25 cellular contexts compared by ENCODE assay signal in the genomic region with DNA sequence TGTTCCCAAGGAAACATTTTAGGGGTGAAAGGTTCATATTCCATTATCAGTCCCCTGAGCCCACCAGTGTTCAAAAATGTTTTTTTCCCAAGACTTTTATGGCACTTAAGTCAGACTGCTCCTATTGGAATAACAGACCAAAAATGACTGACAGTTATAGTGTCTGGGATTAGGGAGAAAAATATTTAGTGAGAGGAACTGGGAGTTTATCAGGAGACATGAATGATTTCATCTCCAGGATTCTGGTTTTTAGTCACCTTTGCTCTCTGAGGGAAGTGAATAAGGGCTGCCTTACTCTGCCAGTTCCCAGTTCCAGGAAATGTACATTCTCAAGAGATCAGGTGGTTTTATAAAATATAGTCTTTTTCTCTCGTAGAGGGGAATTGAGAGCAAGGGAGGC.
DNase-seq lines count a peak whose midpoint lies in the region; ATAC-seq and TF ChIP-seq lines count a peak whose summit lies in the region.
"Had no signal": no experiment of that assay in that cellular context is flagged by ENCODE, and none has a peak within 500 bp of the region (broad histone marks: within the 10 kb centered on the region; RNA-seq: fewer than 3 reads in every experiment).

No MANE protein-coding gene starts in this region.

- H3K27me3 ChIP-seq in ascending aorta (no peaks in the 10 kb centered on the region), transverse colon (no peaks in the 10 kb centered on the region), body of pancreas (no peaks in the 10 kb centered on the region)
- H3K27me3 ChIP-seq: left lung, tibial nerve had no signal

- peak overlapping the region; percentile 44 to 65 for H3K27ac ChIP-seq in ascending aorta
- peak overlapping the region; percentile 7 to 47 (median 22) for H3K27ac ChIP-seq in transverse colon
- peak overlapping the region in 1 of 4 donors; percentile 4 for H3K27ac ChIP-seq in body of pancreas
- H3K27ac ChIP-seq: left lung had no signal

- H3K9me3 ChIP-seq in ascending aorta (no peaks in the 10 kb centered on the region), transverse colon (no peaks in the 10 kb centered on the region), body of pancreas (no peaks in the 10 kb centered on the region)
- H3K9me3 ChIP-seq: left lung, tibial nerve had no signal

- WGBS in transverse colon (ENCODE audit: low coverage in 1 of 2), 2 donors, result 24 to 43% methylated on average over 1 of the region's 1 CpG
- WGBS in body of pancreas, 2 donors, result 29 to 46% methylated on average over 1 of the region's 1 CpG

- intact Hi-C loops in ascending aorta (cut with DNase I) (loop anchor here (10.0 kb wide), 1 partner anchor 52 kb away; no protein-coding TSS in a partner anchor), transverse colon (cut with DNase I; ENCODE audit: low total_unique reads) (no loop called here), body of pancreas (cut with DNase I) (no loop called here)

- ATAC-seq in GM21737 (IDR thresholded peaks at IDR 0.05; ENCODE audit: unreplicated experiment) (no peak), GM19455 (IDR thresholded peaks at IDR 0.05; ENCODE audit: unreplicated experiment) (no peak), body of pancreas (no peak)
- ATAC-seq: HCT116; K562; left lung; stimulated activated memory B cell treated with anti-CD40 and anti-IgM and Interleukin-4, amounts not matched to agents 10 μg/mL and 1 μg/mL and 100 μg/mL, for 72 hours had no signal

- no peak for TF ChIP-seq CTCF in ascending aorta (IDR thresholded peaks at IDR 0.05)
- no peak for TF ChIP-seq CTCF in fibroblast of villous mesenchyme (IDR thresholded peaks at IDR 0.05; ENCODE audit: insufficient read depth, low read depth, low read length)
- no peak for TF ChIP-seq CTCF in transverse colon (IDR thresholded peaks at IDR 0.05)
- no peak for TF ChIP-seq CTCF in body of pancreas (IDR thresholded peaks at IDR 0.05)

- no peaks in the 10 kb centered on the region for H3K36me3 ChIP-seq in ascending aorta
- H3K36me3 ChIP-seq in transverse colon, result no peaks in the 10 kb centered on the region
- H3K36me3 ChIP-seq in body of pancreas (replicated peaks in 1 of 2; ENCODE audit: insufficient read depth in 1 of 2, low read depth in 2 of 2), result no peaks in the 10 kb centered on the region
- H3K36me3 ChIP-seq: left lung, tibial nerve had no signal

- DNase-seq in ascending aorta (ENCODE audit: low spot score in 2 of 2) (no peak), fibroblast of villous mesenchyme (ENCODE audit: low read depth) (peak; percentile 47), left kidney (ENCODE audit: low read depth, low spot score) (peak; percentile 50), transverse colon (no peak), body of pancreas (no peak), NCI-H1105 treated with DMSO at 0.1 percent for 48 hours (lab: John Stamatoyannopoulos, UW) (no peak)
- DNase-seq: activated B cell treated with CpG ODN at 0.5 μM for 24 hours; activated CD4-positive, alpha-beta T cell treated with anti-CD3 and anti-CD28 coated beads, Interleukin-2, amount 50 U/mL, for 48 hours; activated effector memory CD4-positive, alpha-beta T cell treated with anti-CD3 and anti-CD28 coated beads, Interleukin-2, amount 50 U/mL, for 16 hours; AML-193; CD8-positive, alpha-beta memory T cell; central memory CD4-positive, alpha-beta T cell; DMS153; GDM1; left lung; MM.1S; NCI-H69; T1000 had no signal

- H3K4me3 ChIP-seq in ascending aorta (peak overlapping the region in 1 of 2 donors; percentile 11), fibroblast of villous mesenchyme (ENCODE audit: low read depth, low read length) (no peak overlapping the region), transverse colon (no peak overlapping the region), body of pancreas (no peak overlapping the region)
- H3K4me3 ChIP-seq: K562, left lung, smooth muscle cell, tibial nerve had no signal

- no peak for TF ChIP-seq POLR2A in transverse colon (IDR thresholded peaks at IDR 0.05)
- TF ChIP-seq POLR2A in body of pancreas (IDR thresholded peaks at IDR 0.05), result no peak

- H3K4me1 ChIP-seq in ascending aorta, result peaks cover 7 to 49% of the 10 kb centered on the region in 2 donors
- peaks cover 0 to 65% (median 22%) of the 10 kb centered on the region in 4 donors for H3K4me1 ChIP-seq in transverse colon
- peaks cover 12% of the 10 kb centered on the region for H3K4me1 ChIP-seq in body of pancreas
- H3K4me1 ChIP-seq: left lung had no signal

- no peak for TF ChIP-seq EP300 in transverse colon (IDR thresholded peaks at IDR 0.05; ENCODE audit: low read depth)

- in situ Hi-C loops in transverse colon (cut with MboI; ENCODE audit: low pct_ligation_motif_present in 1 of 4, low pct_unique_long_range_greater_than_20kb in 1 of 4, low sequenced_read_pairs in 3 of 4), result no loop called here

Comparison
In these comparisons a context has a peak if more than half of its experiments do, and no peak if none do; other contexts are left out.
1. DNase-seq: peak in fibroblast of villous mesenchyme (single experiment) and left kidney (single experiment); none in ascending aorta (0 of 2), transverse colon (single experiment), body of pancreas (0 of 4) and NCI-H1105 treated with DMSO at 0.1 percent for 48 hours (single experiment).